ENCODE assay signal across 1 cellular context in the genomic region with DNA sequence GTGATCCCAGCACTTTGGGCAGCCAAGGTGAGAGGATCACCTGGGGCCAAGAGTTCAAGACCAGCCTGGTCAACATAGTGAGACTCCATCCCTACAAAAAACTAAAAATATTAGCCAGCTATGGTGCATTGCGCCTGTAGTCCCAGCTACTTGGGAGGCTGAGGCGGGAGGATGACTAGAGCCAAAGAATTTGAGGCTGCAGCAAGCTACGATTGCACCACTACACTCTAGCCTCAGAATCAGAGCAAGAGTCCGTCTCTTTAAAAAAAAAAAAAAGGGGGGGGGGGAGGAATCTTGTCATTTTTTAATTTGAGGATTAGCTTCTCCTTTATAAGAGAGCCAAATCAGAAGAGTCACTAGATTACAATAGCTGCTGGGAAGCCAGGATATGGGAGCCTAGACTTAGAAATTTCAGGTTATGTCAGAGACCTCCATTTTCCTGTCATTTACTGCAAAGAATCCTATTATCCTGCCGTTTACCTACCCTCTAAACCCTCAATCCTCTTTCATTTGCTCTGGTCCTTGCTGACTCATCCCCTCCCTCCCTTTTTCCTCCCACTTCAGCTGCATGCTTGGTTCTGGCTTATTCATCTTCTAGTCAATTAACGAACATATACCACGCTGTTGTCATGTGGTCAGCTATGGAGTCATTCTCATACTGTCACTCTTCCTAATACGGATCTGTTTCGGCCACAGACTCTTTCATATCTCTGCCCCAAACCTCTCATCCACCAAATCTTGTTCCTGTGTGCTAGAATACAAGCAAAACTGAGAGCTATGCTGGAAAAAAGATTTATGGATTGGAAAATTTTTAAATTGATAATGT.
A peak's percentile ranks its signal among the peaks of the same experiment; 100 is the strongest.
TF ChIP-seq lines count a peak whose summit lies in the region.

No MANE protein-coding gene starts in this region.

TF ChIP-seq in K562, 482 proteins besides CTCF, POLR2A, EP300 and RAD21 (continued from another document and continues in another):
- no peak for TF ChIP-seq NR2C1 (IDR thresholded peaks at IDR 0.05)
- peak; percentile 35; the same call in 1 of the 2 replicates for TF ChIP-seq NR2C1 (tag; IDR thresholded peaks at IDR 0.05)
- no peak for TF ChIP-seq SNRNP70 (optimal IDR thresholded peaks at IDR 0.05; ENCODE audit: low read depth, low read length)
- no peak for TF ChIP-seq GTF3C2 (IDR thresholded peaks at IDR 0.05; ENCODE audit: borderline replicate concordance, extremely low read depth, insufficient read length)
- no peak for TF ChIP-seq LCOR (CRISPR knock-in tag; IDR thresholded peaks at IDR 0.05)
- TF ChIP-seq STAT6 (CRISPR knock-in tag; IDR thresholded peaks at IDR 0.05): no peak
- TF ChIP-seq RB1 (IDR thresholded peaks at IDR 0.05; ENCODE audit: low read depth): no peak
- TF ChIP-seq PCBP1 (IDR thresholded peaks at IDR 0.05; ENCODE audit: low read depth, low read length, poor library complexity, severe bottlenecking): no peak
- TF ChIP-seq SRSF7 (optimal IDR thresholded peaks at IDR 0.05; ENCODE audit: low read depth, low read length): no peak
- peak; percentile 73 to 82 for TF ChIP-seq FOXK2 (conservative IDR thresholded peaks at IDR 0.05 in 1 of 2, IDR thresholded peaks at IDR 0.05 in 1 of 2; ENCODE audit: low read depth in 2 of 2)
- TF ChIP-seq GATAD2A (IDR thresholded peaks at IDR 0.05): no peak
- TF ChIP-seq, protein P1, sequence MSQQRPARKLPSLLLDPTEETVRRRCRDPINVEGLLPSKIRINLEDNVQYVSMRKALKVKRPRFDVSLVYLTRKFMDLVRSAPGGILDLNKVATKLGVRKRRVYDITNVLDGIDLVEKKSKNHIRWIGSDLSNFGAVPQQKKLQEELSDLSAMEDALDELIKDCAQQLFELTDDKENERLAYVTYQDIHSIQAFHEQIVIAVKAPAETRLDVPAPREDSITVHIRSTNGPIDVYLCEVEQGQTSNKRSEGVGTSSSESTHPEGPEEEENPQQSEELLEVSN (IDR thresholded peaks at IDR 0.05; ENCODE audit: borderline replicate concordance in 1 of 2, extremely low read depth in 1 of 2, insufficient read depth in 1 of 2, insufficient read length in 1 of 2, low read depth in 1 of 2, low read length in 1 of 2, poor library complexity in 1 of 2, severe bottlenecking in 1 of 2): peak; percentile 85 to 90
- no peak for TF ChIP-seq BRCA1 (IDR thresholded peaks at IDR 0.05)
- TF ChIP-seq BRCA1 (CRISPR knock-in tag; IDR thresholded peaks at IDR 0.05): no peak
- TF ChIP-seq ELF4 (CRISPR knock-in tag; IDR thresholded peaks at IDR 0.05): 0 out of 2 replicates have a peak, but pooled peaks have one; percentile 59
- TF ChIP-seq LEF1 (IDR thresholded peaks at IDR 0.05): peak; percentile 82
- TF ChIP-seq, protein P2, sequence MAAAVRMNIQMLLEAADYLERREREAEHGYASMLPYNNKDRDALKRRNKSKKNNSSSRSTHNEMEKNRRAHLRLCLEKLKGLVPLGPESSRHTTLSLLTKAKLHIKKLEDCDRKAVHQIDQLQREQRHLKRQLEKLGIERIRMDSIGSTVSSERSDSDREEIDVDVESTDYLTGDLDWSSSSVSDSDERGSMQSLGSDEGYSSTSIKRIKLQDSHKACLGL (CRISPR knock-in tag; IDR thresholded peaks at IDR 0.05; ENCODE audit: borderline replicate concordance, poor library complexity, severe bottlenecking): no peak
- TF ChIP-seq DMBX1 (CRISPR knock-in tag; IDR thresholded peaks at IDR 0.05; ENCODE audit: borderline replicate concordance): no peak
- TF ChIP-seq ASH1L (IDR thresholded peaks at IDR 0.05; ENCODE audit: borderline replicate concordance, low read depth, partially characterized antibody): peak; percentile 47
- TF ChIP-seq DDX20 (tag; IDR thresholded peaks at IDR 0.05; ENCODE audit: low read depth): no peak
- TF ChIP-seq SMARCA5 (IDR thresholded peaks at IDR 0.05): no peak
- TF ChIP-seq CHCHD3 (CRISPR knock-in tag; IDR thresholded peaks at IDR 0.05): no peak
- no peak for TF ChIP-seq ZNF146 (CRISPR knock-in tag; IDR thresholded peaks at IDR 0.05; ENCODE audit: unreplicated experiment)
- no peak for TF ChIP-seq ZBTB17 (CRISPR knock-in tag; IDR thresholded peaks at IDR 0.05)
- no peak for TF ChIP-seq ZC3H8 (IDR thresholded peaks at IDR 0.05)
- no peak for TF ChIP-seq SMARCB1 (IDR thresholded peaks at IDR 0.05; ENCODE audit: insufficient read length, low read depth)
- peak; percentile 16; the same call in 1 of the 2 replicates for TF ChIP-seq NFIC (IDR thresholded peaks at IDR 0.05)
- peak; percentile 31; the same call in 1 of the 2 replicates for TF ChIP-seq MTA2 (IDR thresholded peaks at IDR 0.05; ENCODE audit: low read depth)
- TF ChIP-seq, protein P3, sequence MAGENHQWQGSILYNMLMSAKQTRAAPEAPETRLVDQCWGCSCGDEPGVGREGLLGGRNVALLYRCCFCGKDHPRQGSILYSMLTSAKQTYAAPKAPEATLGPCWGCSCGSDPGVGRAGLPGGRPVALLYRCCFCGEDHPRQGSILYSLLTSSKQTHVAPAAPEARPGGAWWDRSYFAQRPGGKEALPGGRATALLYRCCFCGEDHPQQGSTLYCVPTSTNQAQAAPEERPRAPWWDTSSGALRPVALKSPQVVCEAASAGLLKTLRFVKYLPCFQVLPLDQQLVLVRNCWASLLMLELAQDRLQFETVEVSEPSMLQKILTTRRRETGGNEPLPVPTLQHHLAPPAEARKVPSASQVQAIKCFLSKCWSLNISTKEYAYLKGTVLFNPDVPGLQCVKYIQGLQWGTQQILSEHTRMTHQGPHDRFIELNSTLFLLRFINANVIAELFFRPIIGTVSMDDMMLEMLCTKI (IDR thresholded peaks at IDR 0.05; ENCODE audit: partially characterized antibody): no peak
- TF ChIP-seq MTF1 (CRISPR knock-in tag; IDR thresholded peaks at IDR 0.05; ENCODE audit: borderline replicate concordance): no peak
- TF ChIP-seq VEZF1 (CRISPR knock-in tag; IDR thresholded peaks at IDR 0.05): peak; percentile 92
- no peak for TF ChIP-seq NFIX (CRISPR knock-in tag; IDR thresholded peaks at IDR 0.05; ENCODE audit: low read depth)
- TF ChIP-seq SIN3B (IDR thresholded peaks at IDR 0.05; ENCODE audit: low read depth): no peak
- no peak for TF ChIP-seq SFPQ (IDR thresholded peaks at IDR 0.05; ENCODE audit: low read depth, low read length)
- peak; percentile 90 for TF ChIP-seq SMARCA4 (IDR thresholded peaks at IDR 0.05)
- no peak for TF ChIP-seq NELFE (IDR thresholded peaks at IDR 0.05; ENCODE audit: insufficient read depth, insufficient read length)
- no peak for TF ChIP-seq ZFPM2 (CRISPR knock-in tag; IDR thresholded peaks at IDR 0.05)
- no peak for TF ChIP-seq ZBTB7A (IDR thresholded peaks at IDR 0.05; ENCODE audit: borderline replicate concordance, control insufficient read depth, low read depth, low read length)
- no peak for TF ChIP-seq SP2 (IDR thresholded peaks at IDR 0.05; ENCODE audit: extremely low read depth, low read depth, low read length, poor library complexity, severe bottlenecking)
- TF ChIP-seq SMARCE1 (IDR thresholded peaks at IDR 0.05): peak; percentile 92
- no peak for TF ChIP-seq SRSF3 (IDR thresholded peaks at IDR 0.05; ENCODE audit: insufficient read depth, low read length)
- no peak for TF ChIP-seq PHF20 (IDR thresholded peaks at IDR 0.05; ENCODE audit: partially characterized antibody)
- TF ChIP-seq CHD1 (IDR thresholded peaks at IDR 0.05; ENCODE audit: low read length): no peak
- no peak for TF ChIP-seq NR1H2 (CRISPR knock-in tag; IDR thresholded peaks at IDR 0.05)
- TF ChIP-seq SETDB1 (IDR thresholded peaks at IDR 0.05; ENCODE audit: low read length): peak; percentile 62
- TF ChIP-seq MCM3 (IDR thresholded peaks at IDR 0.05): no peak
- TF ChIP-seq MYNN (IDR thresholded peaks at IDR 0.05): no peak
- TF ChIP-seq MYNN (CRISPR knock-in tag; IDR thresholded peaks at IDR 0.05): no peak
- TF ChIP-seq NCOA1 (IDR thresholded peaks at IDR 0.05; ENCODE audit: low read depth): peak; percentile 76
- TF ChIP-seq ZFP1 (CRISPR knock-in tag; IDR thresholded peaks at IDR 0.05): no peak
- no peak for TF ChIP-seq KDM4B (IDR thresholded peaks at IDR 0.05; ENCODE audit: borderline replicate concordance in 2 of 2, low read depth in 1 of 2)
- peak; percentile 88 for TF ChIP-seq MEIS2 (IDR thresholded peaks at IDR 0.05; ENCODE audit: partially characterized antibody)
- TF ChIP-seq ELF2 (CRISPR knock-in tag; IDR thresholded peaks at IDR 0.05): no peak
- TF ChIP-seq ZNF165 (CRISPR knock-in tag; IDR thresholded peaks at IDR 0.05; ENCODE audit: borderline replicate concordance): no peak
- TF ChIP-seq EGR1 (conservative IDR thresholded peaks at IDR 0.05): peak; percentile 66
- TF ChIP-seq, protein P4, sequence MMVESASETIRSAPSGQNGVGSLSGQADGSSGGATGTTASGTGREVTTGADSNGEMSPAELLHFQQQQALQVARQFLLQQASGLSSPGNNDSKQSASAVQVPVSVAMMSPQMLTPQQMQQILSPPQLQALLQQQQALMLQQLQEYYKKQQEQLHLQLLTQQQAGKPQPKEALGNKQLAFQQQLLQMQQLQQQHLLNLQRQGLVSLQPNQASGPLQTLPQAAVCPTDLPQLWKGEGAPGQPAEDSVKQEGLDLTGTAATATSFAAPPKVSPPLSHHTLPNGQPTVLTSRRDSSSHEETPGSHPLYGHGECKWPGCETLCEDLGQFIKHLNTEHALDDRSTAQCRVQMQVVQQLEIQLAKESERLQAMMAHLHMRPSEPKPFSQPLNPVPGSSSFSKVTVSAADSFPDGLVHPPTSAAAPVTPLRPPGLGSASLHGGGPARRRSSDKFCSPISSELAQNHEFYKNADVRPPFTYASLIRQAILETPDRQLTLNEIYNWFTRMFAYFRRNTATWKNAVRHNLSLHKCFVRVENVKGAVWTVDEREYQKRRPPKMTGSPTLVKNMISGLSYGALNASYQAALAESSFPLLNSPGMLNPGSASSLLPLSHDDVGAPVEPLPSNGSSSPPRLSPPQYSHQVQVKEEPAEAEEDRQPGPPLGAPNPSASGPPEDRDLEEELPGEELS (CRISPR knock-in tag; IDR thresholded peaks at IDR 0.05; ENCODE audit: borderline replicate concordance): no peak
- no peak for TF ChIP-seq ZNF311 (CRISPR knock-in tag; IDR thresholded peaks at IDR 0.05)
- no peak for TF ChIP-seq FOXK1 (CRISPR knock-in tag; IDR thresholded peaks at IDR 0.05; ENCODE audit: borderline replicate concordance)
- no peak; a peak in 1 of 4 replicates for TF ChIP-seq TEAD1 (CRISPR knock-in tag; IDR thresholded peaks at IDR 0.05)
- no peak for TF ChIP-seq HIVEP1 (CRISPR knock-in tag; IDR thresholded peaks at IDR 0.05)
- peak; percentile 63 for TF ChIP-seq TBP (optimal IDR thresholded peaks at IDR 0.05; ENCODE audit: low read depth, low read length)
